Comparison of ENCODE assay signal across 8 cellular contexts in genomic region chr4:112296949-112297483, GRCh38. TPM values are rescaled to one million over a fixed set of nuclear protein-coding genes. Genes with fewer than 3 reads are reported as not detected.
DNase-seq lines count a peak whose midpoint lies in the region; ATAC-seq, FAIRE-seq and TF ChIP-seq lines count a peak whose summit lies in the region.

ALPK1 (plus strand) TSS chr4:112297369.

- peaks cover 0 to 15% (median 4%) of the 10 kb centered on the region in 4 donors for H3K4me1 ChIP-seq in Peyer's patch

- TF ChIP-seq POLR2A in Peyer's patch (IDR thresholded peaks at IDR 0.05), result peak; percentile 19 to 73

- ATAC-seq in GM19025 (IDR thresholded peaks at IDR 0.05; ENCODE audit: low read depth, unreplicated experiment) (peak; percentile 78), HG03139 (IDR thresholded peaks at IDR 0.05; ENCODE audit: unreplicated experiment) (peak; percentile 78)

- DNase-seq in Ammon's horn (ENCODE audit: low spot score), result peak; percentile 47
- DNase-seq in Peyer's patch, result no peak
- DNase-seq in choroid plexus epithelial cell (ENCODE audit: low read depth), result peak; percentile 97
- peak; percentile 23 for DNase-seq in midbrain (lab: John Stamatoyannopoulos, UW)
- DNase-seq in urothelium cell line (ENCODE audit: low spot score), result peak; percentile 82
- no peak for DNase-seq in activated CD4-positive, CD25-positive, alpha-beta regulatory T cell treated with anti-CD3 and anti-CD28 coated beads, Interleukin-2, amount 50 U/mL, for 72 hours

- FAIRE-seq in urothelium cell line (lab: Jason Lieb, UNC), result no peak

- no peaks in the 10 kb centered on the region for H3K9me3 ChIP-seq in Peyer's patch

- H3K36me3 ChIP-seq in Peyer's patch, result no peaks in the 10 kb centered on the region

- TF ChIP-seq CTCF in Peyer's patch (IDR thresholded peaks at IDR 0.05) (peak in 1 of 6 experiments; percentile 9), choroid plexus epithelial cell (conservative IDR thresholded peaks at IDR 0.05; ENCODE audit: low read depth, low read length) (no peak)

- H3K27me3 ChIP-seq in Peyer's patch, result no peaks in the 10 kb centered on the region

- H3K4me3 ChIP-seq in Peyer's patch (peak within 1 kb of the TSS; percentile 7 to 62 (median 40)), choroid plexus epithelial cell (ENCODE audit: low read depth, low read length) (peak within 1 kb of the TSS; percentile 47)

- H3K27ac ChIP-seq in Peyer's patch, result peak within 1 kb of the TSS; percentile 57 to 76 (median 64)

RNA-seq across cellular contexts. Expression of gene ALPK1, which starts in this region (rescaled TPM):
- total RNA-seq in Peyer's patch, result 10 to 100 TPM; 32.0 to 37.0 (median 36.2) TPM

Comparison
In these comparisons a context has a peak if more than half of its experiments do, and no peak if none do; other contexts are left out.
1. DNase-seq: peak in Ammon's horn (single experiment), choroid plexus epithelial cell (single experiment), midbrain (single experiment) and urothelium cell line (single experiment); none in Peyer's patch (0 of 3) and activated CD4-positive, CD25-positive, alpha-beta regulatory T cell treated with anti-CD3 and anti-CD28 coated beads, Interleukin-2, amount 50 U/mL, for 72 hours (single experiment).